9 cellular contexts compared by ENCODE assay signal in genomic region chr5:63963080-63963735, GRCh38. TPM values are rescaled to one million over a fixed set of nuclear protein-coding genes. Genes with fewer than 3 reads are reported as not detected.
DNase-seq lines count a peak whose midpoint lies in the region; ATAC-seq, FAIRE-seq and TF ChIP-seq lines count a peak whose summit lies in the region.
"Had no signal": no experiment of that assay in that cellular context is flagged by ENCODE, and none has a peak within 500 bp of the region (broad histone marks: within the 10 kb centered on the region; RNA-seq: fewer than 3 reads in every experiment).

No MANE protein-coding gene starts in this region.

- DNase-seq in DMS53 (lab: John Stamatoyannopoulos, UW) (peak; percentile 88), NCI-H524 treated with DMSO at 0.1 percent for 48 hours (lab: John Stamatoyannopoulos, UW) (peak; percentile 51), astrocyte (ENCODE audit: low read depth) (peak; percentile 39), posterior vena cava (ENCODE audit: low spot score) (no peak)
- DNase-seq in effector CD4-positive, alpha-beta T cell = no peak

- peaks cover 3% of the 10 kb centered on the region for H3K9me3 ChIP-seq in astrocyte (ENCODE audit: insufficient read depth, low read depth, low read length)

- intact Hi-C loops in posterior vena cava (cut with DNase I) = no loop called here

- no peak overlapping the region for H3K4me3 ChIP-seq in astrocyte (ENCODE audit: insufficient read depth, low read depth, low read length)

- H3K9me3 Mint-ChIP-seq in astrocyte (ENCODE audit: unreplicated experiment) = peaks cover 9% of the 10 kb centered on the region

- H3K4me3 Mint-ChIP-seq in astrocyte (ENCODE audit: unreplicated experiment) = no peak overlapping the region

- FAIRE-seq in astrocyte (lab: Jason Lieb, UNC) = peak; percentile 37
- FAIRE-seq in islet of Langerhans (lab: Jason Lieb, UNC) = peak; percentile 85

- no peaks in the 10 kb centered on the region for H3K4me1 ChIP-seq in astrocyte (ENCODE audit: insufficient read depth, low read length)

- no peaks in the 10 kb centered on the region for H3K36me3 ChIP-seq in astrocyte (ENCODE audit: insufficient read depth, low read length)

- ATAC-seq in GM19025 (IDR thresholded peaks at IDR 0.05; ENCODE audit: low read depth, unreplicated experiment) (peak; percentile 79), HG03342 (IDR thresholded peaks at IDR 0.05; ENCODE audit: unreplicated experiment) (peak; percentile 83)

- H3K79me2 ChIP-seq in astrocyte (ENCODE audit: insufficient read depth, low read length) = no peaks in the 10 kb centered on the region

- no peak overlapping the region for H2AFZ ChIP-seq in astrocyte (ENCODE audit: low read depth, low read length)

- H3K36me3 Mint-ChIP-seq in astrocyte (ENCODE audit: low read depth, unreplicated experiment) = no peaks in the 10 kb centered on the region

- peaks cover 28% of the 10 kb centered on the region for H3K27me3 ChIP-seq in astrocyte (ENCODE audit: insufficient read depth, low read length)

- no peak overlapping the region for H3K27ac Mint-ChIP-seq in astrocyte (ENCODE audit: unreplicated experiment)
- H3K27ac Mint-ChIP-seq: activated naive CD4-positive, alpha-beta T cell treated with anti-CD3 and anti-CD28 coated beads, Interleukin-2, amount 50 U/mL, for 72 hours had no signal

- no peaks in the 10 kb centered on the region for H4K20me1 ChIP-seq in astrocyte (ENCODE audit: insufficient read depth, low read length)

- H3K27ac ChIP-seq in astrocyte (ENCODE audit: low read depth, low read length) = no peak overlapping the region

- H3K9ac ChIP-seq in astrocyte (ENCODE audit: low read length) = no peak overlapping the region

- H3K4me1 Mint-ChIP-seq in astrocyte (ENCODE audit: low read depth, unreplicated experiment) = peaks cover 11% of the 10 kb centered on the region

- peak; percentile 84 for TF ChIP-seq CTCF in astrocyte (IDR thresholded peaks at IDR 0.05; ENCODE audit: insufficient read depth, low read depth, low read length)

- peaks cover 28% of the 10 kb centered on the region for H3K27me3 Mint-ChIP-seq in astrocyte (ENCODE audit: low read depth, unreplicated experiment)

- no peak overlapping the region for H3K4me2 ChIP-seq in astrocyte (ENCODE audit: low read length)

RNA-seq across cellular contexts. Expression of gene HTR1A, which starts 1.0 kb away (rescaled TPM):
- total RNA-seq in astrocyte (not detected in 2 replicates), posterior vena cava (not detected)
- total RNA-seq: activated naive CD4-positive, alpha-beta T cell treated with anti-CD3 and anti-CD28 coated beads, Interleukin-2, amount 50 U/mL, for 72 hours had no signal

Comparison
In these comparisons a context has a peak if more than half of its experiments do, and no peak if none do; other contexts are left out.
1. DNase-seq: peak in DMS53 (single experiment), NCI-H524 treated with DMSO at 0.1 percent for 48 hours (single experiment) and astrocyte (single experiment); none in effector CD4-positive, alpha-beta T cell (single experiment) and posterior vena cava (single experiment).